23 cellular contexts compared by ENCODE assay signal in the genomic region with DNA sequence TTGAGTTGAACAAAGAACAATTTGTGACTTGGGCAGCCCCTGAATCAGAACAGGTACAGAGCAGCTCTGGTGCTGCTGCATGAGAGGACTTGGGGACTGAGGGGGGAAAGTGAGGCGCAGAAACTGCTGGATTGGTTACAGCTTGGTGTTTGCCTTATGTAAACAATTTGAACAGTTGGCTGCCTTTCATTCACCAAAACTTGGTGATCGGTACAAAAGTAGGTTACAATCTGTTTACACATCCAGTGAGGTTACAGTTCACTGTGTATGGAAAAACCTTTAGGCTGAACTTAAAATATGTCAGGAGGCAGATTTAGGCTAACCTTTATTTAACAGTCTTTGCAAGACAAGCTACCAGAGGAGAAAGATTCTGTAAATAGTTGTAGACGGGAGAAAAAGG. TPM values are rescaled to one million over a fixed set of nuclear protein-coding genes. Genes with fewer than 3 reads are reported as not detected.
DNase-seq lines count a peak whose midpoint lies in the region; ATAC-seq, FAIRE-seq and TF ChIP-seq lines count a peak whose summit lies in the region.
"Had no signal": no experiment of that assay in that cellular context is flagged by ENCODE, and none has a peak within 500 bp of the region (broad histone marks: within the 10 kb centered on the region; RNA-seq: fewer than 3 reads in every experiment).

No MANE protein-coding gene starts in this region.

- in situ Hi-C loops in HepG2 (cut with HindIII; ENCODE audit: extremely low pct_ligation_motif_present, low pct_unique_long_range_greater_than_20kb) = loop anchor here (10.0 to 25.0 kb wide), 2 partner anchors 371 to 798 kb away; no protein-coding TSS in a partner anchor

- H3K4me2 ChIP-seq in HepG2 (ENCODE audit: low read depth, low read length) = 0 out of 2 replicates have a peak overlapping the region, but pooled peaks have one; percentile 7
- H3K4me2 ChIP-seq: A549 had no signal

- H3K27ac Mint-ChIP-seq in nephron progenitor cell = no peak overlapping the region
- H3K27ac Mint-ChIP-seq: CD4-positive, alpha-beta T cell; HFFc6 had no signal

- H4K20me1 ChIP-seq in HepG2 (ENCODE audit: insufficient read depth, low read length) = no peaks in the 10 kb centered on the region

- FAIRE-seq in HepG2 (lab: Jason Lieb, UNC) = no peak
- FAIRE-seq: A549, GM12892, GM18507 had no signal

- H3K4me1 Mint-ChIP-seq in nephron progenitor cell = peaks cover 68% of the 10 kb centered on the region

- 5% methylated on average over 3 of the region's 3 CpGs for WGBS in HepG2 (ENCODE audit: low lambda C conversion rate)
- 42 to 49% methylated on average over 3 of the region's 3 CpGs for WGBS in thyroid gland, 2 donors

- no peaks in the 10 kb centered on the region for H3K9me3 Mint-ChIP-seq in nephron progenitor cell
- H3K9me3 Mint-ChIP-seq: CD4-positive, alpha-beta T cell; HFFc6 had no signal

- H3K4me3 ChIP-seq in cardiac muscle cell (no peak overlapping the region), left ventricle myocardium inferior (no peak overlapping the region), HepG2 (replicated peaks in 1 of 3; ENCODE audit: insufficient read depth in 1 of 3, low read depth in 2 of 3, low read length in 3 of 3) (no peak overlapping the region), thyroid gland (replicated peaks in 1 of 3) (no peak overlapping the region)
- H3K4me3 ChIP-seq: A549 had no signal

- POLR2A ChIA-PET in HepG2 (lab: Yijun Ruan, JAX) = no interaction called here

- no peaks in the 10 kb centered on the region for H3K36me3 Mint-ChIP-seq in nephron progenitor cell (ENCODE audit: low read depth)

- intact Hi-C loops in left ventricle myocardium inferior (cut with micrococcal nuclease) = no loop called here
- intact Hi-C loops in HepG2 (cut with micrococcal nuclease; ENCODE audit: unreplicated experiment) = no loop called here
- intact Hi-C loops in thyroid gland (cut with DNase I) = no loop called here

- H3K27me3 Mint-ChIP-seq in nephron progenitor cell (ENCODE audit: low read depth, poor library complexity) = peaks cover 16% of the 10 kb centered on the region

- no peak for DNase-seq in cardiac muscle cell (ENCODE audit: low read depth in 1 of 2, low spot score in 1 of 2)
- no peak for DNase-seq in left ventricle myocardium inferior
- no peak for DNase-seq in HepG2 (ENCODE audit: low spot score)
- DNase-seq in nephron progenitor cell = no peak
- peak; percentile 25 to 29 for DNase-seq in thyroid gland
- no peak for DNase-seq in retina
- DNase-seq in COLO829 (ENCODE audit: low spot score) = no peak
- DNase-seq: AML-193; CD4-positive, alpha-beta T cell; DMS153; DMS79; GDM1; GOT3; H7; HFFc6 had no signal

- no peaks in the 10 kb centered on the region for H3K79me2 ChIP-seq in HepG2 (ENCODE audit: insufficient read depth, low read length)

- TF ChIP-seq EP300 in HepG2 (IDR thresholded peaks at IDR 0.05; ENCODE audit: low read depth in 2 of 2, low read length in 2 of 2) (no peak), HepG2 (CRISPR knock-in tag; IDR thresholded peaks at IDR 0.05; ENCODE audit: borderline replicate concordance) (no peak)

- H3K36me3 ChIP-seq in cardiac muscle cell (peaks cover 39% of the 10 kb centered on the region), left ventricle myocardium inferior (peaks cover 27% of the 10 kb centered on the region), HepG2 (replicated peaks in 1 of 2; ENCODE audit: control insufficient read depth in 1 of 2, insufficient read depth in 2 of 2, low read length in 2 of 2) (no peaks in the 10 kb centered on the region), thyroid gland (no peaks in the 10 kb centered on the region)

- CTCF ChIA-PET in HepG2 (lab: Yijun Ruan, JAX; ENCODE audit: low intra/inter-chr PET ratio, low total read pairs) = no interaction called here

- H3K27me3 ChIP-seq in cardiac muscle cell = no peaks in the 10 kb centered on the region
- no peaks in the 10 kb centered on the region for H3K27me3 ChIP-seq in left ventricle myocardium inferior (ENCODE audit: low read depth)
- peaks cover 0 to 14% of the 10 kb centered on the region in 2 experiments; a peak in 2 of 5 replicates for H3K27me3 ChIP-seq in HepG2 (ENCODE audit: control insufficient read depth in 1 of 2, insufficient read depth in 2 of 2, low read length in 2 of 2)
- no peaks in the 10 kb centered on the region for H3K27me3 ChIP-seq in thyroid gland

- peaks cover 10% of the 10 kb centered on the region for H3K4me1 ChIP-seq in cardiac muscle cell (ENCODE audit: low read depth)
- H3K4me1 ChIP-seq in left ventricle myocardium inferior = no peaks in the 10 kb centered on the region
- H3K4me1 ChIP-seq in HepG2 (ENCODE audit: insufficient read depth, low read length) = peaks cover 11% of the 10 kb centered on the region
- peaks cover 0 to 15% of the 10 kb centered on the region in 2 donors for H3K4me1 ChIP-seq in thyroid gland
- H3K4me1 ChIP-seq: A549 had no signal

- no peak for TF ChIP-seq RAD21 in HepG2 (CRISPR knock-in tag; IDR thresholded peaks at IDR 0.05)

- H3K9ac ChIP-seq in HepG2 (ENCODE audit: insufficient read depth, low read depth, low read length) = no peak overlapping the region

- ATAC-seq in HepG2 (no peak; the same call in 2 of the 3 replicates), GM21390 (IDR thresholded peaks at IDR 0.05; ENCODE audit: unreplicated experiment) (no peak)
- ATAC-seq: A549, HCT116 had no signal

- H3K27ac ChIP-seq in cardiac muscle cell (peak overlapping the region; percentile 51), left ventricle myocardium inferior (replicated peaks) (no peak overlapping the region), HepG2 (ENCODE audit: extremely low read length, insufficient read depth, low read length) (no peak overlapping the region), thyroid gland (no peak overlapping the region)
- H3K27ac ChIP-seq: 22Rv1, A549, C4-2B, HL-60 had no signal

- TF ChIP-seq POLR2A in HepG2 (IDR thresholded peaks at IDR 0.05; ENCODE audit: insufficient read depth in 1 of 2, low read depth in 2 of 2, low read length in 2 of 2) = no peak
- TF ChIP-seq POLR2A in thyroid gland (IDR thresholded peaks at IDR 0.05) = no peak

- TF ChIP-seq CTCF in cardiac muscle cell (IDR thresholded peaks at IDR 0.05; ENCODE audit: low read depth, low read length) (no peak), left ventricle myocardium inferior (IDR thresholded peaks at IDR 0.05; ENCODE audit: borderline replicate concordance) (no peak), HepG2 (CRISPR knock-in tag; IDR thresholded peaks at IDR 0.05) (no peak), nephron progenitor cell (IDR thresholded peaks at IDR 0.05) (no peak), thyroid gland (IDR thresholded peaks at IDR 0.05) (no peak)

- no peak overlapping the region for H2AFZ ChIP-seq in HepG2 (ENCODE audit: low read length)

- H3K9me3 ChIP-seq in cardiac muscle cell (ENCODE audit: low read depth) (no peaks in the 10 kb centered on the region), left ventricle myocardium inferior (replicated peaks) (no peaks in the 10 kb centered on the region), HepG2 (ENCODE audit: low read length) (no peaks in the 10 kb centered on the region), thyroid gland (no peaks in the 10 kb centered on the region)
- H3K9me3 ChIP-seq: A549 had no signal

- BruUV-seq in HepG2 (replicated peaks; lab: Mats Ljungman, UMichigan) = no TSS peak

- H3K4me3 Mint-ChIP-seq in nephron progenitor cell = peak overlapping the region; percentile 1
- H3K4me3 Mint-ChIP-seq: CD4-positive, alpha-beta T cell; HFFc6 had no signal

TF ChIP-seq in HepG2, 621 proteins besides CTCF, POLR2A, EP300 and RAD21 (continues in another document):
- TF ChIP-seq, protein P1, sequence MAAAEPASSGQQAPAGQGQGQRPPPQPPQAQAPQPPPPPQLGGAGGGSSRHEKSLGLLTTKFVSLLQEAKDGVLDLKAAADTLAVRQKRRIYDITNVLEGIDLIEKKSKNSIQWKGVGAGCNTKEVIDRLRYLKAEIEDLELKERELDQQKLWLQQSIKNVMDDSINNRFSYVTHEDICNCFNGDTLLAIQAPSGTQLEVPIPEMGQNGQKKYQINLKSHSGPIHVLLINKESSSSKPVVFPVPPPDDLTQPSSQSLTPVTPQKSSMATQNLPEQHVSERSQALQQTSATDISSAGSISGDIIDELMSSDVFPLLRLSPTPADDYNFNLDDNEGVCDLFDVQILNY (CRISPR knock-in tag; conservative IDR thresholded peaks at IDR 0.05) = no peak
- TF ChIP-seq EHMT2 (IDR thresholded peaks at IDR 0.05; ENCODE audit: borderline replicate concordance, low read depth, low read length) (no peak), TEAD2 (CRISPR knock-in tag; IDR thresholded peaks at IDR 0.05) (no peak)

RNA-seq across cellular contexts. Expression of a gene that starts 28.6 kb away (rescaled TPM):
- total RNA-seq in cardiac muscle cell = 34.5 and 61.7 TPM in 2 replicates
- 23.9 and 45.9 TPM in 2 replicates for polyA plus RNA-seq in cardiac muscle cell
- 47.6 TPM for total RNA-seq in left ventricle myocardium inferior
- total RNA-seq in HepG2 (2016; rRNA removed; fragmentation: Illumina TruSeq; extraction: Trizol) = 36.1 and 51.6 TPM in 2 replicates
- 12.0 and 14.3 TPM in 2 replicates for total RNA-seq in HepG2 (2016; cell fraction: cytosol; rRNA removed; fragmentation: Illumina TruSeq; extraction: Trizol; ENCODE audit: low read depth)
- 32.8 and 45.8 TPM in 2 replicates for total RNA-seq in HepG2 (2016; cell fraction: insoluble cytoplasmic fraction; rRNA removed; fragmentation: Illumina TruSeq; extraction: Trizol)
- 9.2 and 11.7 TPM in 2 replicates for total RNA-seq in HepG2 (2016; cell fraction: membrane; rRNA removed; fragmentation: Illumina TruSeq; extraction: Trizol)
- 34.1 and 35.4 TPM in 2 replicates for total RNA-seq in HepG2 (2016; cell fraction: nucleus; rRNA removed; fragmentation: Illumina TruSeq; extraction: Trizol)
- 14.4 and 16.3 TPM in 2 replicates for polyA plus RNA-seq in HepG2 (2011; rRNA removed)
- 6.7 and 8.5 TPM in 2 replicates for polyA plus RNA-seq in HepG2 (2011; cell fraction: cytosol; rRNA removed)
- polyA plus RNA-seq in HepG2 (2011; cell fraction: nucleus; rRNA removed) = 20.7 and 23.7 TPM in 2 replicates
- polyA plus RNA-seq in HepG2 (2012) = 13.2 and 25.7 TPM in 2 replicates
- 0.38 and 0.40 TPM in 2 replicates for polyA plus RNA-seq in HepG2 (2016; cell fraction: cytosol; fragmentation: Illumina TruSeq; extraction: Trizol; ENCODE audit: low read depth)
- 13.0 and 15.2 TPM in 2 replicates for polyA plus RNA-seq in HepG2 (2016; cell fraction: insoluble cytoplasmic fraction; fragmentation: Illumina TruSeq; extraction: Trizol; ENCODE audit: low read depth)
- 1.4 and 1.5 TPM in 2 replicates for polyA plus RNA-seq in HepG2 (2016; cell fraction: membrane; fragmentation: Illumina TruSeq; extraction: Trizol; ENCODE audit: low read depth)
- polyA plus RNA-seq in HepG2 (2016; cell fraction: nucleus; fragmentation: Illumina TruSeq; extraction: Trizol; ENCODE audit: insufficient read depth, low read depth) = 23.5 and 24.6 TPM in 2 replicates
- polyA minus RNA-seq in HepG2 (2011; rRNA and poly(A)+ RNA removed; ENCODE audit: low replicate concordance) = 22.9 and 26.2 TPM in 2 replicates
- polyA minus RNA-seq in HepG2 (2011; cell fraction: cytosol; rRNA and poly(A)+ RNA removed) = 29.8 and 33.5 TPM in 2 replicates
- polyA minus RNA-seq in HepG2 (2011; cell fraction: nucleus; rRNA and poly(A)+ RNA removed) = 54.3 and 66.4 TPM in 2 replicates
- 10 to 100 TPM; 43.2 to 78.3 (median 47.0) TPM for total RNA-seq in thyroid gland

Comparison
In these comparisons a context has a peak if more than half of its experiments do, and no peak if none do; other contexts are left out.
1. DNase-seq: peak in thyroid gland (2 of 2); none in cardiac muscle cell (0 of 2), left ventricle myocardium inferior (single experiment), HepG2 (single experiment), nephron progenitor cell (single experiment), retina (single experiment) and COLO829 (single experiment).